ENCODE assay signal across 8 cellular contexts in genomic region chr1:221743416-221744208, GRCh38. TPM values are rescaled to one million over a fixed set of nuclear protein-coding genes. Genes with fewer than 3 reads are reported as not detected.
DNase-seq lines count a peak whose midpoint lies in the region; ATAC-seq lines count a peak whose summit lies in the region.

No MANE protein-coding gene starts in this region.

- peaks cover 0 to 3% of the 10 kb centered on the region in 2 donors for H3K36me3 ChIP-seq in stomach smooth muscle (ENCODE audit: control insufficient read depth in 2 of 2, insufficient read depth in 2 of 2, low read length in 2 of 2)

- H3K27ac ChIP-seq in stomach smooth muscle (ENCODE audit: low read length): peak overlapping the region; percentile 98

- peaks cover 5% of the 10 kb centered on the region for H3K9me3 Mint-ChIP-seq in activated CD4-positive, alpha-beta T cell treated with anti-CD3 and anti-CD28 coated beads, Interleukin-2, amount 10 ng/mL, durations not matched to agents 24 days and 14 days
- no peaks in the 10 kb centered on the region for H3K9me3 Mint-ChIP-seq in activated CD4-positive, alpha-beta memory T cell treated with anti-CD3 and anti-CD28 coated beads, Interleukin-2, amount 10 ng/mL, durations not matched to agents 7 days and 5 days
- no peaks in the 10 kb centered on the region for H3K9me3 Mint-ChIP-seq in immature natural killer cell

- no peaks in the 10 kb centered on the region for H3K27me3 Mint-ChIP-seq in activated CD4-positive, alpha-beta T cell treated with anti-CD3 and anti-CD28 coated beads, Interleukin-2, amount 10 ng/mL, durations not matched to agents 24 days and 14 days
- no peaks in the 10 kb centered on the region for H3K27me3 Mint-ChIP-seq in activated CD4-positive, alpha-beta memory T cell treated with anti-CD3 and anti-CD28 coated beads, Interleukin-2, amount 10 ng/mL, durations not matched to agents 7 days and 5 days
- H3K27me3 Mint-ChIP-seq in immature natural killer cell (ENCODE audit: low read depth in 3 of 3): peaks cover 0 to 7% (median 0%) of the 10 kb centered on the region in 3 donors

- H3K4me1 ChIP-seq in stomach smooth muscle (ENCODE audit: control insufficient read depth, insufficient read depth, low read length): peaks cover 31% of the 10 kb centered on the region

- peak; percentile 25 for ATAC-seq in HG03175 (IDR thresholded peaks at IDR 0.05; ENCODE audit: unreplicated experiment)

- POLR2A ChIA-PET in activated CD4-positive, alpha-beta memory T cell treated with anti-CD3 and anti-CD28 coated beads, Interleukin-2, amount 10 ng/mL, durations not matched to agents 7 days and 5 days (lab: Charles Lee): interaction anchor here (0.6 to 7.7 kb wide), 26 partner anchors 10 to 711 kb away, joined by 3 to 299 read pairs (median 4); no protein-coding TSS in a partner anchor

- no peak for DNase-seq in activated CD4-positive, alpha-beta T cell treated with anti-CD3 and anti-CD28 coated beads, Interleukin-2, amount 10 ng/mL, durations not matched to agents 24 days and 14 days
- DNase-seq in activated CD4-positive, alpha-beta T cell treated with anti-CD3 and anti-CD28 coated beads for 4 hours: no peak
- no peak for DNase-seq in activated CD4-positive, alpha-beta memory T cell treated with anti-CD3 and anti-CD28 coated beads, Interleukin-2, amount 10 ng/mL, durations not matched to agents 7 days and 5 days
- DNase-seq in immature natural killer cell: peak; percentile 31 to 46 (median 36)
- no peak for DNase-seq in NCI-H1048 (lab: John Stamatoyannopoulos, UW)
- no peak for DNase-seq in CD1c-positive myeloid dendritic cell (ENCODE audit: extremely low spot score)

- no peaks in the 10 kb centered on the region for H3K27me3 ChIP-seq in stomach smooth muscle (ENCODE audit: control insufficient read depth in 1 of 2, insufficient read depth in 2 of 2, low read length in 2 of 2)

- peak overlapping the region; percentile 72 to 89 for H3K9ac ChIP-seq in stomach smooth muscle (ENCODE audit: low read length in 2 of 2)

- CTCF ChIA-PET in activated CD4-positive, alpha-beta memory T cell treated with anti-CD3 and anti-CD28 coated beads, Interleukin-2, amount 10 ng/mL, durations not matched to agents 7 days and 5 days (lab: Charles Lee): interaction anchor here (0.6 to 4.8 kb wide), 9 partner anchors 18 to 712 kb away, joined by 3 to 82 read pairs (median 3); no protein-coding TSS in a partner anchor

- peak overlapping the region; percentile 69 to 99 for H3K4me3 ChIP-seq in stomach smooth muscle (ENCODE audit: low read length in 2 of 2)

- no peak overlapping the region for H3K4me3 Mint-ChIP-seq in activated CD4-positive, alpha-beta T cell treated with anti-CD3 and anti-CD28 coated beads, Interleukin-2, amount 10 ng/mL, durations not matched to agents 24 days and 14 days
- H3K4me3 Mint-ChIP-seq in activated CD4-positive, alpha-beta memory T cell treated with anti-CD3 and anti-CD28 coated beads, Interleukin-2, amount 10 ng/mL, durations not matched to agents 7 days and 5 days: peak overlapping the region; percentile 78
- peak overlapping the region; percentile 83 to 89 (median 85) for H3K4me3 Mint-ChIP-seq in immature natural killer cell

- peak overlapping the region; percentile 90 for H3K27ac Mint-ChIP-seq in activated CD4-positive, alpha-beta T cell treated with anti-CD3 and anti-CD28 coated beads, Interleukin-2, amount 10 ng/mL, durations not matched to agents 24 days and 14 days
- peak overlapping the region; percentile 83 for H3K27ac Mint-ChIP-seq in activated CD4-positive, alpha-beta memory T cell treated with anti-CD3 and anti-CD28 coated beads, Interleukin-2, amount 10 ng/mL, durations not matched to agents 7 days and 5 days
- H3K27ac Mint-ChIP-seq in immature natural killer cell: peak overlapping the region in 5 of 6 donors; percentile 88 to 94 (median 93)

- intact Hi-C loops in activated CD4-positive, alpha-beta T cell treated with anti-CD3 and anti-CD28 coated beads, Interleukin-2, amount 10 ng/mL, durations not matched to agents 24 days and 14 days (cut with micrococcal nuclease): loop anchor here (1.0 to 10.0 kb wide), 7 partner anchors 134 to 421 kb away; no protein-coding TSS in a partner anchor

- H3K9me3 ChIP-seq in stomach smooth muscle (ENCODE audit: control insufficient read depth in 2 of 2, low read length in 2 of 2): no peaks in the 10 kb centered on the region

- peaks cover 13% of the 10 kb centered on the region for H3K36me3 Mint-ChIP-seq in activated CD4-positive, alpha-beta T cell treated with anti-CD3 and anti-CD28 coated beads, Interleukin-2, amount 10 ng/mL, durations not matched to agents 24 days and 14 days (ENCODE audit: low read depth)
- no peaks in the 10 kb centered on the region for H3K36me3 Mint-ChIP-seq in activated CD4-positive, alpha-beta memory T cell treated with anti-CD3 and anti-CD28 coated beads, Interleukin-2, amount 10 ng/mL, durations not matched to agents 7 days and 5 days (ENCODE audit: low read depth)
- H3K36me3 Mint-ChIP-seq in immature natural killer cell: peaks cover 1 to 11% (median 10%) of the 10 kb centered on the region in 3 donors

- H3K4me1 Mint-ChIP-seq in activated CD4-positive, alpha-beta T cell treated with anti-CD3 and anti-CD28 coated beads, Interleukin-2, amount 10 ng/mL, durations not matched to agents 24 days and 14 days: peaks cover 22% of the 10 kb centered on the region
- peaks cover 11% of the 10 kb centered on the region for H3K4me1 Mint-ChIP-seq in activated CD4-positive, alpha-beta memory T cell treated with anti-CD3 and anti-CD28 coated beads, Interleukin-2, amount 10 ng/mL, durations not matched to agents 7 days and 5 days
- H3K4me1 Mint-ChIP-seq in immature natural killer cell: peaks cover 10% of the 10 kb centered on the region in 2 donors

RNA-seq across cellular contexts. Expression of gene DUSP10, which starts 1.7 kb away (rescaled TPM):
- total RNA-seq in activated CD4-positive, alpha-beta T cell treated with anti-CD3 and anti-CD28 coated beads, Interleukin-2, amount 10 ng/mL, durations not matched to agents 24 days and 14 days: 13.5 and 14.6 TPM in 2 replicates
- 10 to 100 TPM; 18.8 to 20.5 TPM for total RNA-seq in activated CD4-positive, alpha-beta memory T cell treated with anti-CD3 and anti-CD28 coated beads, Interleukin-2, amount 10 ng/mL, durations not matched to agents 7 days and 5 days
- polyA plus RNA-seq in immature natural killer cell: 10 to 100 TPM; 10.7 to 25.6 (median 14.7) TPM

Comparison
In these comparisons a context has a peak if more than half of its experiments do, and no peak if none do; other contexts are left out.
1. DNase-seq: peak in immature natural killer cell (3 of 3); none in activated CD4-positive, alpha-beta T cell treated with anti-CD3 and anti-CD28 coated beads, Interleukin-2, amount 10 ng/mL, durations not matched to agents 24 days and 14 days (single experiment), activated CD4-positive, alpha-beta T cell treated with anti-CD3 and anti-CD28 coated beads for 4 hours (0 of 2), activated CD4-positive, alpha-beta memory T cell treated with anti-CD3 and anti-CD28 coated beads, Interleukin-2, amount 10 ng/mL, durations not matched to agents 7 days and 5 days (single experiment), NCI-H1048 (single experiment) and CD1c-positive myeloid dendritic cell (single experiment).
2. Peak in every context shown above with its lines, with median percentiles within 50 percentile points of each other: H3K27ac Mint-ChIP-seq.